ENCODE assay signal across 1 cellular context in genomic region chr22:24953294-24954113, GRCh38.
TF ChIP-seq lines count a peak whose summit lies in the region.

No MANE protein-coding gene starts in this region.

TF ChIP-seq in GM12878, 131 proteins besides CTCF, POLR2A, EP300 and RAD21 (continued from another document):
- no peak for TF ChIP-seq E4F1 (IDR thresholded peaks at IDR 0.05; ENCODE audit: borderline replicate concordance, partially characterized antibody)
